ENCODE assay signal across 30 cellular contexts in the genomic region with DNA sequence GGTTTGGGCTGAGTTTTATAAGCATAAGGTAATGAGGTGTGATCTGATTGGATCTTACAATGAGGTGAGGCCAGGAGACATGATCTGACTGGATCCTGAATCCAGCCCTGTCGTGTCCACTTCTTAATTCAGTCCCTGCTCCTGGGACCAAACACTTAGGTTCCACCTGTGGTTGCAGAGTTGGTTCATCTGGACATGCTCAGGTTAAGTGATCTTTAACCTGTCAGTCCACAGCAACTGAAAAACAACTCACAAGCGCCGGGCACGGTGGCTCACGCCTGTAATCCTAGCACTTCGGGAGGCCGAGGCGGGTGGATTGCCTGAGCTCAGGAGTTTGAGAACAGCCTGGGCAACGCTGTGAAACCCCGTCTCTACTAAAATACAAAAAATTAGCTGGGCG.
"Had no signal": no experiment of that assay in that cellular context is flagged by ENCODE, and none has a peak within 500 bp of the region (broad histone marks: within the 10 kb centered on the region; RNA-seq: fewer than 3 reads in every experiment).

No MANE protein-coding gene starts in this region.

- H3K9me3 Mint-ChIP-seq: type B pancreatic cell had no signal

- H3K4me3 Mint-ChIP-seq: natural killer cell; nephron; neural progenitor cell; stimulated activated memory B cell treated with anti-CD40 and anti-IgM and Interleukin-4, amounts not matched to agents 10 μg/mL and 1 μg/mL and 100 μg/mL, for 72 hours; stimulated activated naive CD8-positive, alpha-beta T cell treated with anti-CD3 and anti-CD28 coated beads, Interleukin-15, amount 100 ng/mL, for 72 hours; type B pancreatic cell had no signal

- H3K27me3 Mint-ChIP-seq: progenitor cell of endocrine pancreas; stimulated activated memory B cell treated with anti-CD40 and anti-IgM and Interleukin-4, amounts not matched to agents 10 μg/mL and 1 μg/mL and 100 μg/mL, for 72 hours; stimulated activated naive CD8-positive, alpha-beta T cell treated with anti-CD3 and anti-CD28 coated beads, Interleukin-15, amount 100 ng/mL, for 72 hours; type B pancreatic cell had no signal

- H2AFZ ChIP-seq: neural progenitor cell, parathyroid adenoma had no signal

- ATAC-seq: natural killer cell; psoas muscle; right cardiac atrium; sciatic nerve; stimulated activated memory B cell treated with anti-CD40 and anti-IgM and Interleukin-4, amounts not matched to agents 10 μg/mL and 1 μg/mL and 100 μg/mL, for 72 hours; stimulated activated naive CD8-positive, alpha-beta T cell treated with anti-CD3 and anti-CD28 coated beads, Interleukin-15, amount 100 ng/mL, for 72 hours; stimulated activated naive CD8-positive, alpha-beta T cell treated with anti-CD3 and anti-CD28 coated beads, Interleukin-15, Interleukin-2, amounts not matched to agents 100 U/mL and 50 U/mL, for 24 hours; upper lobe of right lung had no signal

- H3K27ac Mint-ChIP-seq: natural killer cell; nephron; neural progenitor cell; progenitor cell of endocrine pancreas; stimulated activated memory B cell treated with anti-CD40 and anti-IgM and Interleukin-4, amounts not matched to agents 10 μg/mL and 1 μg/mL and 100 μg/mL, for 72 hours; stimulated activated naive CD8-positive, alpha-beta T cell treated with anti-CD3 and anti-CD28 coated beads, Interleukin-15, amount 100 ng/mL, for 72 hours; type B pancreatic cell had no signal

- H3K79me2 ChIP-seq: parathyroid adenoma had no signal

- H3K27ac ChIP-seq: neural progenitor cell, ovary, parathyroid adenoma, psoas muscle, skin epidermis, spleen, suprapubic skin, testis, tibial artery, transverse colon, upper lobe of right lung, uterus had no signal

- H3K4me1 Mint-ChIP-seq: natural killer cell; nephron; neural progenitor cell; stimulated activated memory B cell treated with anti-CD40 and anti-IgM and Interleukin-4, amounts not matched to agents 10 μg/mL and 1 μg/mL and 100 μg/mL, for 72 hours; stimulated activated naive CD8-positive, alpha-beta T cell treated with anti-CD3 and anti-CD28 coated beads, Interleukin-15, amount 100 ng/mL, for 72 hours had no signal

- DNase-seq: natural killer cell; occipital lobe; ovary; psoas muscle; right cardiac atrium; spleen; stimulated activated CD4-positive, alpha-beta T cell treated with anti-CD3 and anti-CD28 coated beads, Interleukin-12 subunit alpha, Interleukin-12 subunit beta, amount 100 ng/mL, for 4 hours; stimulated activated CD4-positive, alpha-beta T cell treated with anti-CD3 and anti-CD28 coated beads, Interleukin-1b, Interleukin-23, amount 100 ng/mL, for 48 hours; stimulated activated CD4-positive, alpha-beta T cell treated with anti-CD3 and anti-CD28 coated beads, Interleukin-4, amount 100 ng/mL, for 1 hour; stimulated activated CD4-positive, alpha-beta T cell treated with anti-CD3 and anti-CD28 coated beads, Interleukin-4, amount 100 ng/mL, for 4 hours; stimulated activated CD8-positive, alpha-beta memory T cell treated with anti-CD3 and anti-CD28 coated beads, Interleukin-4, amount 100 ng/mL, for 48 hours; stimulated activated naive CD4-positive, alpha-beta T cell; stimulated activated naive CD8-positive, alpha-beta T cell treated with anti-CD3 and anti-CD28 coated beads, Interleukin-15, amount 100 ng/mL, for 72 hours; stimulated activated naive CD8-positive, alpha-beta T cell treated with anti-CD3 and anti-CD28 coated beads, Interleukin-15, Interleukin-2, amounts not matched to agents 100 U/mL and 50 U/mL, for 24 hours; substantia nigra; testis; transverse colon; upper lobe of right lung; uterus had no signal

- H3K4me3 ChIP-seq: neural progenitor cell, ovary, psoas muscle, skin epidermis, smooth muscle cell, spleen, suprapubic skin, tibial artery, transverse colon, upper lobe of right lung, uterus had no signal

- H3K36me3 Mint-ChIP-seq: natural killer cell, neural progenitor cell, type B pancreatic cell had no signal

- H3K4me1 ChIP-seq: neural progenitor cell, psoas muscle, spleen, suprapubic skin, testis, tibial artery, transverse colon, upper lobe of right lung, uterus had no signal

- H3K36me3 ChIP-seq: neural progenitor cell, ovary, spleen, suprapubic skin, tibial artery, transverse colon, upper lobe of right lung, uterus had no signal

- H3K9ac ChIP-seq: neural progenitor cell, parathyroid adenoma had no signal

- H3K4me2 ChIP-seq: neural progenitor cell, smooth muscle cell had no signal

- H3K9me3 ChIP-seq: ovary, psoas muscle, suprapubic skin, testis, tibial artery, transverse colon, upper lobe of right lung, uterus had no signal

- H3K27me3 ChIP-seq: neural progenitor cell, ovary, spleen, suprapubic skin, testis, tibial artery, transverse colon, upper lobe of right lung, uterus had no signal
